Comparison of ENCODE assay signal across 20 cellular contexts in the genomic region with DNA sequence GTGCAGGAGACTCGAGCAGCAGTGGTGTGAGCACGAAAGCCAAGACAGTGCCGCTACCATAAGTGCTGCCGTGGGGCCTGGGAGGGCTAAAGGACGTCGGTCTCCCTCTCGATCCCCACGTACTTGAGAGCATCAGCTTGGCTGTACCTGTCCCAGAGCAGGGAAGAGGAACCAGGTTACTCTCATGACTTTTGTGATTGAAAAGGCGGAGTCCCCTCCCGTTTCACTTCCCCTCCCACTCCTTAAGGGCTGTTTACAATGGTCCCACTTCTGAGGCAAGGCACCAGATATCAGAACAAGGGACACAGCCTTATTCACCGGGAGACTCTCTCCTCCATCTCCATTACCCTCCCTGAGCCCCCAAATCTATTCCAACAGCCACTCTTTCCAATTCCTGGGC. TPM values are rescaled to one million over a fixed set of nuclear protein-coding genes. Genes with fewer than 3 reads are reported as not detected.
"Had no signal": no experiment of that assay in that cellular context is flagged by ENCODE, and none has a peak within 500 bp of the region (broad histone marks: within the 10 kb centered on the region; RNA-seq: fewer than 3 reads in every experiment).

No MANE protein-coding gene starts in this region.

- H3K4me3 ChIP-seq: hepatocyte, smooth muscle cell, thoracic aorta had no signal

- DNase-seq: activated CD4-positive, alpha-beta memory T cell treated with anti-CD3 and anti-CD28 coated beads, Interleukin-2, amount 10 ng/mL, durations not matched to agents 7 days and 5 days; activated CD4-positive, alpha-beta T cell treated with anti-CD3 and anti-CD28 coated beads for 48 hours; activated CD4-positive, CD25-positive, alpha-beta regulatory T cell; activated naive CD4-positive, alpha-beta T cell treated with Interleukin-2 at 50 U/mL for 16 hours; activated naive CD8-positive, alpha-beta T cell treated with anti-CD3 and anti-CD28 coated beads, Interleukin-2, amount 10 ng/mL, durations not matched to agents 7 days and 5 days; activated T-cell treated with anti-CD3 and anti-CD28 coated beads, Interleukin-2, amount 50 U/mL, for 24 hours; amygdala; dermis blood vessel endothelial cell; effector memory CD4-positive, alpha-beta T cell; left cardiac atrium; mesendoderm; naive thymus-derived CD8-positive, alpha-beta T cell; stimulated activated CD4-positive, alpha-beta T cell treated with anti-CD3 and anti-CD28 coated beads, Interleukin-4, amount 100 ng/mL, for 1 hour had no signal

- H3K9me3 ChIP-seq: neutrophil, thoracic aorta had no signal

- H3K4me3 Mint-ChIP-seq: activated CD4-positive, alpha-beta memory T cell treated with anti-CD3 and anti-CD28 coated beads, Interleukin-2, amount 10 ng/mL, durations not matched to agents 7 days and 5 days; activated naive CD8-positive, alpha-beta T cell treated with anti-CD3 and anti-CD28 coated beads, Interleukin-2, amount 10 ng/mL, durations not matched to agents 7 days and 5 days; activated T-cell treated with anti-CD3 and anti-CD28 coated beads, Interleukin-2, amount 50 U/mL, for 24 hours; naive thymus-derived CD8-positive, alpha-beta T cell; stimulated activated effector memory CD8-positive, alpha-beta T cell treated with anti-CD3 and anti-CD28 coated beads, Interleukin-12 subunit alpha, Interleukin-12 subunit beta, amount 100 ng/mL, for 72 hours had no signal

- ATAC-seq: left cardiac atrium; naive thymus-derived CD8-positive, alpha-beta T cell; sciatic nerve; stimulated activated effector memory CD8-positive, alpha-beta T cell treated with anti-CD3 and anti-CD28 coated beads, Interleukin-12 subunit alpha, Interleukin-12 subunit beta, amount 100 ng/mL, for 72 hours had no signal

- H3K27me3 Mint-ChIP-seq: activated naive CD8-positive, alpha-beta T cell treated with anti-CD3 and anti-CD28 coated beads, Interleukin-2, amount 10 ng/mL, durations not matched to agents 7 days and 5 days; activated T-cell treated with anti-CD3 and anti-CD28 coated beads, Interleukin-2, amount 50 U/mL, for 24 hours; naive thymus-derived CD8-positive, alpha-beta T cell had no signal

- H3K9me3 Mint-ChIP-seq: activated CD4-positive, alpha-beta memory T cell treated with anti-CD3 and anti-CD28 coated beads, Interleukin-2, amount 10 ng/mL, durations not matched to agents 7 days and 5 days; activated naive CD8-positive, alpha-beta T cell treated with anti-CD3 and anti-CD28 coated beads, Interleukin-2, amount 10 ng/mL, durations not matched to agents 7 days and 5 days; activated T-cell treated with anti-CD3 and anti-CD28 coated beads, Interleukin-2, amount 50 U/mL, for 24 hours; activated T-helper 2 cell treated with anti-CD3 and anti-CD28 coated beads, Interferon-gamma antibody, Interleukin-2, Interleukin-4, amounts not matched to agents 10 μg/mL and 5 μg/mL and 100 μg/mL, durations not matched to agents 14 hours and 24 hours and 36 hours; naive thymus-derived CD8-positive, alpha-beta T cell; stimulated activated effector memory CD8-positive, alpha-beta T cell treated with anti-CD3 and anti-CD28 coated beads, Interleukin-12 subunit alpha, Interleukin-12 subunit beta, amount 100 ng/mL, for 72 hours had no signal

- H3K27me3 ChIP-seq: hepatocyte, neutrophil had no signal

- H3K27ac ChIP-seq: hepatocyte, neutrophil, thoracic aorta had no signal

- H3K27ac Mint-ChIP-seq: activated CD4-positive, alpha-beta memory T cell treated with anti-CD3 and anti-CD28 coated beads, Interleukin-2, amount 10 ng/mL, durations not matched to agents 7 days and 5 days; activated naive CD8-positive, alpha-beta T cell treated with anti-CD3 and anti-CD28 coated beads, Interleukin-2, amount 10 ng/mL, durations not matched to agents 7 days and 5 days; activated T-cell treated with anti-CD3 and anti-CD28 coated beads, Interleukin-2, amount 50 U/mL, for 24 hours; activated T-helper 2 cell treated with anti-CD3 and anti-CD28 coated beads, Interferon-gamma antibody, Interleukin-2, Interleukin-4, amounts not matched to agents 10 μg/mL and 5 μg/mL and 100 μg/mL, durations not matched to agents 14 hours and 24 hours and 36 hours; stimulated activated effector memory CD8-positive, alpha-beta T cell treated with anti-CD3 and anti-CD28 coated beads, Interleukin-12 subunit alpha, Interleukin-12 subunit beta, amount 100 ng/mL, for 72 hours had no signal

RNA-seq across cellular contexts. Expression of a gene that starts 25.7 kb away (rescaled TPM):
- total RNA-seq: naive thymus-derived CD8-positive, alpha-beta T cell had no signal
- polyA plus RNA-seq: naive thymus-derived CD8-positive, alpha-beta T cell had no signal
